8 cellular contexts compared by ENCODE assay signal in the genomic region with DNA sequence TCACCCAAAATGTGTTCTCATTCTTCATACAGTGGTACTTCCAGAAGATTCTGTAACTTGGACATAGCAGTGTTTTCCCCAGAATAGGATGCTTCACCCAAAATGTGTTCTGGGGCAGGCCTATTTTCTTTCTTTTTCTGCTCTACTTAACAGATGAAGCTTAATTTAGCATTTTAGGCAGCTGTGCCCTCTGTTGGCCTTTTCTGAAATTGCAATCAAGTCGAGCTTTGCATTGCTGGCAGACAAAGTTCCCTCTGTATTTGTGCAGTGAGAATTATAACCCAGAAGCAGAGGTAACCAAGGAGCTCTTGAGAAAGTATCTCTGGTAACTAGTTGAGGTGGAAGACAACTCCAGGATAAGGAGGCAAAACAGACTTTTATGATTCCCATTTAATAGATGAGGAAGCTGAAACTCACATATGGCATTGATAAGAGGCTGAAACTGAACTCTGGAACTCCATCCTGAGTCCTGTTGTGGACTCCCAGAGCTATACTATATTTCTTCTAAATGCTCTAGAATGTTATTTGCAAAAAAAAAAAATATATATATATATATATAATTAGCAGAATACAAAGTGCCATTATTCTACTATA. TPM values are rescaled to one million over a fixed set of nuclear protein-coding genes. Genes with fewer than 3 reads are reported as not detected.
DNase-seq lines count a peak whose midpoint lies in the region; ATAC-seq and TF ChIP-seq lines count a peak whose summit lies in the region.

No MANE protein-coding gene starts in this region.

- no peak overlapping the region for H2AFZ ChIP-seq in Loucy (ENCODE audit: low read length)

- H3K4me3 ChIP-seq in Loucy (ENCODE audit: low read length, poor library complexity, severe bottlenecking) (no peak overlapping the region), dorsolateral prefrontal cortex (no peak overlapping the region)

- no peaks in the 10 kb centered on the region for H3K4me1 ChIP-seq in Loucy (ENCODE audit: insufficient read depth, low read length, poor library complexity, severe bottlenecking)

- H3K27me3 ChIP-seq in Loucy (ENCODE audit: insufficient read depth, low read length, poor library complexity, severe bottlenecking), result no peaks in the 10 kb centered on the region
- H3K27me3 ChIP-seq in dorsolateral prefrontal cortex, result no peaks in the 10 kb centered on the region

- peak; percentile 71 for TF ChIP-seq CTCF in Loucy (conservative IDR thresholded peaks at IDR 0.05; ENCODE audit: low read length)
- TF ChIP-seq CTCF in dorsolateral prefrontal cortex (IDR thresholded peaks at IDR 0.05 in 54 of 56, conservative IDR thresholded peaks at IDR 0.05 in 2 of 56; ENCODE audit: low read depth in 1 of 56, partially characterized antibody in 56 of 56), result peak; percentile 53 to 79 (median 70)

- no peaks in the 10 kb centered on the region for H3K36me3 ChIP-seq in Loucy (ENCODE audit: insufficient read depth, low read length)

- H3K4me2 ChIP-seq in Loucy (ENCODE audit: low read depth, low read length, poor library complexity, severe bottlenecking), result no peak overlapping the region

- H4K20me1 ChIP-seq in Loucy (ENCODE audit: insufficient read depth, low read length, poor library complexity, severe bottlenecking), result no peaks in the 10 kb centered on the region

- no peaks in the 10 kb centered on the region for H3F3A ChIP-seq in Loucy (ENCODE audit: low read depth)

- H3K9ac ChIP-seq in Loucy (ENCODE audit: low read depth, low read length, poor library complexity, severe bottlenecking), result no peak overlapping the region

- H3K9me3 ChIP-seq in Loucy (ENCODE audit: insufficient read depth, low read depth, low read length), result no peaks in the 10 kb centered on the region

- intact Hi-C loops in dorsolateral prefrontal cortex (cut with DNase I), result no loop called here

- peak overlapping the region in 4 of 59 donors; percentile 13 to 54 (median 40) for H3K27ac ChIP-seq in dorsolateral prefrontal cortex

- H3K79me2 ChIP-seq in Loucy (ENCODE audit: insufficient read depth, low read length), result no peaks in the 10 kb centered on the region

- DNase-seq in C1 segment of cervical spinal cord (lab: John Stamatoyannopoulos, UW), result peak in 9 of 14 donors; percentile 1 to 53 (median 5)
- DNase-seq in SKM-1 treated with dmso at 0.1 percent for 144 hours (lab: John Stamatoyannopoulos, UW; ENCODE audit: unreplicated experiment), result peak; percentile 40
- DNase-seq in dorsolateral prefrontal cortex, result peak in 5 of 10 donors; percentile 25 to 68 (median 55)
- peak; percentile 26 for DNase-seq in mucosa of gallbladder (ENCODE audit: low spot score)
- DNase-seq in HPDE6-E6E7 (ENCODE audit: extremely low spot score), result no peak

- ATAC-seq in GM18502 (IDR thresholded peaks at IDR 0.05; ENCODE audit: poor library complexity, unreplicated experiment), result peak; percentile 61
- no peak for ATAC-seq in HG02610 (IDR thresholded peaks at IDR 0.05; ENCODE audit: unreplicated experiment)

- no peaks in the 10 kb centered on the region for H3K9me2 ChIP-seq in Loucy (replicated peaks; ENCODE audit: low read depth, low read length)

RNA-seq across cellular contexts. Expression of gene L1TD1, which starts 50.3 kb away (rescaled TPM):
- total RNA-seq in dorsolateral prefrontal cortex (under 1 TPM in 43 of 120 experiments, not detected in 77; 0.11 to 0.33 (median 0.17) TPM), mucosa of gallbladder (0.29 TPM)
